8 cellular contexts compared by ENCODE assay signal in the genomic region with DNA sequence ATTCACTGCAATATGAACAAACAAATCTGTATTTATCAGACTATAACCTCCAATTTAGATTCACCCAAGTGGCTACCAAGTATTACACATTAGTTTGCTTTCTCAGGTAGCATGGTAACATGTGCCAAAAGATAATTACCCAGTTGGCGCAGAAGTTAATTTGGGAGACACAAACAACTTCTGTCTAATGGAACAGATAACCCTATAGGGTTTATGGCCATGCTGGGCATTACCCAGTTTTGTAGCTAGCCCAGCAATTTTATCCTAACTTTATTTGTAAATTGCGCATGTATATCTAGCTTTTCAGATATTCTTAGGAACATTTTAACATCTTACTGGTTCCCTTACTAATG. TPM values are rescaled to one million over a fixed set of nuclear protein-coding genes. Genes with fewer than 3 reads are reported as not detected.
DNase-seq lines count a peak whose midpoint lies in the region; ATAC-seq, FAIRE-seq and TF ChIP-seq lines count a peak whose summit lies in the region.

No MANE protein-coding gene starts in this region.

- peaks cover 70% of the 10 kb centered on the region for H3F3A ChIP-seq in PC-9 (ENCODE audit: insufficient read depth, low read depth)

- H3K4me2 ChIP-seq in PC-9 = peak overlapping the region; percentile 88
- H3K4me2 ChIP-seq in osteoblast (ENCODE audit: insufficient read depth, low read length) = peak overlapping the region; percentile 97

- no peaks in the 10 kb centered on the region for H3K27me3 ChIP-seq in CD8-positive, alpha-beta memory T cell (ENCODE audit: insufficient read depth, low read length, poor library complexity, severe bottlenecking)
- H3K27me3 ChIP-seq in PC-9 (ENCODE audit: insufficient read depth, low read depth) (no peaks in the 10 kb centered on the region), osteoblast (ENCODE audit: insufficient read depth, low read length) (no peaks in the 10 kb centered on the region)

- CTCF ChIA-PET in CD8-positive, alpha-beta memory T cell (lab: Charles Lee) = interaction anchor here (1.6 to 2.0 kb wide), 2 partner anchors 10 to 57 kb away, joined by 4 to 6 read pairs; no protein-coding TSS in a partner anchor
- CTCF ChIA-PET in PC-9 (lab: Charles Lee) = interaction anchor here (0.6 to 0.7 kb wide), 2 partner anchors 57 to 1627 kb away, joined by 3 to 4 read pairs; no protein-coding TSS in a partner anchor

- peak overlapping the region; percentile 96 for H3K4me3 ChIP-seq in CD8-positive, alpha-beta memory T cell (ENCODE audit: low read length)
- H3K4me3 ChIP-seq in PC-9 (peak overlapping the region; percentile 92), osteoblast (ENCODE audit: insufficient read depth, low read length) (peak overlapping the region; percentile 85)

- peaks cover 45% of the 10 kb centered on the region for H4K20me1 ChIP-seq in PC-9 (ENCODE audit: insufficient read depth)
- H4K20me1 ChIP-seq in osteoblast (ENCODE audit: insufficient read depth, low read length) = peaks cover 22% of the 10 kb centered on the region

- H3K27ac Mint-ChIP-seq in CD8-positive, alpha-beta memory T cell = peak overlapping the region; percentile 88 to 99 (median 98)

- POLR2A ChIA-PET in CD8-positive, alpha-beta memory T cell (lab: Charles Lee) = interaction anchor here (0.6 to 1.5 kb wide), 4 partner anchors 39 to 1106 kb away, joined by 4 to 26 read pairs (median 5); a partner anchor contains a TSS
- POLR2A ChIA-PET in PC-9 (lab: Charles Lee; ENCODE audit: unreplicated experiment) = interaction anchor here (0.5 to 1.2 kb wide), 9 partner anchors 15 to 1283 kb away, joined by 3 to 8 read pairs (median 5); no protein-coding TSS in a partner anchor

- H3K9me2 ChIP-seq in PC-9 (ENCODE audit: insufficient read depth) = no peaks in the 10 kb centered on the region

- DNase-seq in CD8-positive, alpha-beta memory T cell = peak in 1 of 5 donors; percentile 6
- no peak for DNase-seq in PC-9
- DNase-seq in epithelial cell of prostate (ENCODE audit: low read depth, low spot score) = no peak
- no peak for DNase-seq in osteoblast (ENCODE audit: insufficient read length, low spot score, missing footprints)
- DNase-seq in HTR-8/SVneo (ENCODE audit: insufficient read length, low spot score) = no peak
- DNase-seq in EL = no peak

- peak overlapping the region; percentile 94 for H3K27ac ChIP-seq in CD8-positive, alpha-beta memory T cell (ENCODE audit: low read depth, low read length)
- H3K27ac ChIP-seq in PC-9 (peak overlapping the region; percentile 94), epithelial cell of prostate (peak overlapping the region; percentile 81), osteoblast (ENCODE audit: low read depth, low read length) (peak overlapping the region; percentile 92)

- no TSS peak for BruUV-seq in PC-9 (replicated peaks; lab: Mats Ljungman, UMichigan)

- peaks cover 33% of the 10 kb centered on the region for H3K4me1 ChIP-seq in CD8-positive, alpha-beta memory T cell (ENCODE audit: insufficient read depth, low read length)
- H3K4me1 ChIP-seq in PC-9 (replicated peaks; ENCODE audit: insufficient read depth) (peaks cover 35% of the 10 kb centered on the region), osteoblast (ENCODE audit: insufficient read depth, low read length) (peaks cover 22% of the 10 kb centered on the region)

- peak overlapping the region; percentile 88 to 98 (median 96) for H3K4me3 Mint-ChIP-seq in CD8-positive, alpha-beta memory T cell

- H3K9me3 ChIP-seq in CD8-positive, alpha-beta memory T cell (ENCODE audit: low read length) = no peaks in the 10 kb centered on the region
- H3K9me3 ChIP-seq in PC-9 (ENCODE audit: insufficient read depth, low read depth) (no peaks in the 10 kb centered on the region), osteoblast (ENCODE audit: low read depth, low read length) (no peaks in the 10 kb centered on the region)

- H3K79me2 ChIP-seq in PC-9 (ENCODE audit: low read depth) (peaks cover 36% of the 10 kb centered on the region), osteoblast (ENCODE audit: insufficient read depth, low read length) (peaks cover 13% of the 10 kb centered on the region)

- peaks cover 15% of the 10 kb centered on the region for H3K36me3 ChIP-seq in CD8-positive, alpha-beta memory T cell (ENCODE audit: insufficient read depth, low read length)
- H3K36me3 ChIP-seq in PC-9 (ENCODE audit: low read depth) (peaks cover 41% of the 10 kb centered on the region), osteoblast (ENCODE audit: insufficient read depth, low read length) (peaks cover 32% of the 10 kb centered on the region)

- TF ChIP-seq CTCF in PC-9 (conservative IDR thresholded peaks at IDR 0.05) = no peak
- no peak for TF ChIP-seq CTCF in osteoblast (IDR thresholded peaks at IDR 0.05; ENCODE audit: extremely low read depth, low read depth, low read length)

- ATAC-seq in HG03342 (IDR thresholded peaks at IDR 0.05; ENCODE audit: unreplicated experiment) (no peak), HG03135 (IDR thresholded peaks at IDR 0.05; ENCODE audit: unreplicated experiment) (no peak)

- H3K27me3 Mint-ChIP-seq in CD8-positive, alpha-beta memory T cell = no peaks in the 10 kb centered on the region

- peaks cover 30 to 46% (median 42%) of the 10 kb centered on the region in 3 donors for H3K4me1 Mint-ChIP-seq in CD8-positive, alpha-beta memory T cell

- H3K36me3 Mint-ChIP-seq in CD8-positive, alpha-beta memory T cell = peaks cover 9 to 40% (median 12%) of the 10 kb centered on the region in 3 donors

- H2AFZ ChIP-seq in PC-9 (peak overlapping the region; percentile 85; the same call in 1 of the 2 replicates), osteoblast (ENCODE audit: low read length) (peak overlapping the region; percentile 8)

- no peaks in the 10 kb centered on the region for H3K9me3 Mint-ChIP-seq in CD8-positive, alpha-beta memory T cell

- intact Hi-C loops in PC-9 (cut with micrococcal nuclease; ENCODE audit: unreplicated experiment) = no loop called here

- no peak for FAIRE-seq in HTR-8/SVneo (lab: Jason Lieb, UNC)

RNA-seq across cellular contexts. Expression of a gene that starts 0.8 kb away (rescaled TPM):
- 100 to 1,000 TPM; 217 to 228 TPM for total RNA-seq in CD8-positive, alpha-beta memory T cell
- 42.9 TPM for polyA plus RNA-seq in CD8-positive, alpha-beta memory T cell
- total RNA-seq in PC-9 (2021) = 57.3 and 60.3 TPM in 2 replicates
- total RNA-seq in osteoblast = 232 and 297 TPM in 2 replicates

RNA-seq across cellular contexts. Expression of a gene that starts 39.2 kb away (rescaled TPM):
- 10 to 100 TPM; 10.8 to 12.4 TPM for total RNA-seq in CD8-positive, alpha-beta memory T cell
- polyA plus RNA-seq in CD8-positive, alpha-beta memory T cell = 18.6 TPM
- 12.4 and 19.8 TPM in 2 replicates for total RNA-seq in PC-9 (2021)
- 12.3 and 13.3 TPM in 2 replicates for total RNA-seq in osteoblast
